In the genomic region with DNA sequence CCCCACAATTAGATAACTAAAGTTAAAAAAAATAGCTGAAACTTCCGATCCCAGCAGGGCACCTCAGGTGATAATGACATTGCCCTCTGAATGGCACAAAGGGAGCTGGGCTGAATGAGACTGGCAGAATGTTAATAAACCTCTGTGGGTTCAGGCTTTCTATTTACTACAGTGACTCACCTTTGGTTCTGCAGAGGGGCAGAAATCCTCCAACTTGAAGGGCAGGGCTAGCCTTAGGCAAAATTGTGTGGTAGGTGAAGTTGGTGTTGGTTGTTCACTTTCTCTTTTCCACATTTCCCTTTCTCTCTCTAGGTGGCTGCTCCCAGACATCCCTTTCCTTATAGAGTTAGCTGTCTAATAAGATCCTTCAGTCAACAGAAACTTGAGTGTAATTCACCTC, we compare ENCODE assay signal across 14 cellular contexts.
"Had no signal": no experiment of that assay in that cellular context is flagged by ENCODE, and none has a peak within 500 bp of the region (broad histone marks: within the 10 kb centered on the region; RNA-seq: fewer than 3 reads in every experiment).

No MANE protein-coding gene starts in this region.

- H3K27ac ChIP-seq: ascending aorta, gastroesophageal sphincter, pancreas, tibial artery, WERI-Rb-1 had no signal

- ATAC-seq: activated CD4-positive, alpha-beta T cell treated with anti-CD3 and anti-CD28 coated beads for 36 hours; activated CD8-positive, alpha-beta T cell treated with anti-CD3 and anti-CD28 coated beads for 36 hours; activated naive CD8-positive, alpha-beta T cell treated with anti-CD3 and anti-CD28 coated beads, Interleukin-2, amount 50 U/mL, for 24 hours; gastroesophageal sphincter; pancreas had no signal

- DNase-seq: activated CD4-positive, alpha-beta T cell treated with anti-CD3 and anti-CD28 coated beads for 36 hours; activated CD8-positive, alpha-beta memory T cell treated with anti-CD3 and anti-CD28 coated beads, Interleukin-2, amount 50 U/mL, for 4 hours; activated CD8-positive, alpha-beta T cell treated with anti-CD3 and anti-CD28 coated beads for 36 hours; activated naive CD4-positive, alpha-beta T cell; activated naive CD8-positive, alpha-beta T cell treated with anti-CD3 and anti-CD28 coated beads, Interleukin-2, amount 50 U/mL, for 24 hours; kidney glomerular epithelial cell; midbrain; pancreas; retina; T1000; tibial artery; WERI-Rb-1 had no signal
